1 cellular context compared by ENCODE assay signal in genomic region chr20:11540558-11540957, GRCh38.
A peak's percentile ranks its signal among the peaks of the same experiment; 100 is the strongest.
TF ChIP-seq lines count a peak whose summit lies in the region.

No MANE protein-coding gene starts in this region.

TF ChIP-seq in WTC11, 78 proteins besides CTCF, POLR2A, EP300 and RAD21 (continued from another document):
- TF ChIP-seq PRDM15 (CRISPR knock-in tag; IDR thresholded peaks at IDR 0.05) (no peak), ETV6 (CRISPR knock-in tag; IDR thresholded peaks at IDR 0.05) (peak; percentile 57; the same call in 1 of the 2 replicates), HMGXB4 (CRISPR knock-in tag; IDR thresholded peaks at IDR 0.05) (no peak), JUN (CRISPR knock-in tag; IDR thresholded peaks at IDR 0.05) (no peak), STAT6 (CRISPR knock-in tag; conservative IDR thresholded peaks at IDR 0.05; ENCODE audit: low read depth) (no peak), ZNF281 (CRISPR knock-in tag; IDR thresholded peaks at IDR 0.05) (no peak), NFYB (CRISPR knock-in tag; conservative IDR thresholded peaks at IDR 0.05; ENCODE audit: low read depth) (no peak), PRRX2 (CRISPR knock-in tag; IDR thresholded peaks at IDR 0.05) (no peak), MAX (CRISPR knock-in tag; IDR thresholded peaks at IDR 0.05) (no peak), FOXP4 (CRISPR knock-in tag; IDR thresholded peaks at IDR 0.05) (no peak), NR3C1 (CRISPR knock-in tag; conservative IDR thresholded peaks at IDR 0.05; ENCODE audit: low read depth) (no peak), MXD4 (CRISPR knock-in tag; IDR thresholded peaks at IDR 0.05; ENCODE audit: borderline replicate concordance) (no peak), ZNF121 (CRISPR knock-in tag; IDR thresholded peaks at IDR 0.05) (no peak), EMX1 (CRISPR knock-in tag; IDR thresholded peaks at IDR 0.05) (no peak)
